12 cellular contexts compared by ENCODE assay signal in genomic region chr13:29991343-29991742, GRCh38.
DNase-seq lines count a peak whose midpoint lies in the region; ATAC-seq and TF ChIP-seq lines count a peak whose summit lies in the region.
"Had no signal": no experiment of that assay in that cellular context is flagged by ENCODE, and none has a peak within 500 bp of the region (broad histone marks: within the 10 kb centered on the region; RNA-seq: fewer than 3 reads in every experiment).

No MANE protein-coding gene starts in this region.

- TF ChIP-seq CTCF in AG04450 (IDR thresholded peaks at IDR 0.05; ENCODE audit: low read depth, low read length) (no peak), foreskin keratinocyte (conservative IDR thresholded peaks at IDR 0.05) (no peak)

- H3K9ac ChIP-seq in adipocyte (ENCODE audit: low read length), result no peak overlapping the region
- H3K9ac ChIP-seq: BLaER1 had no signal

- intact Hi-C loops in aorta (cut with DNase I), result no loop called here

- DNase-seq in AG04450 (ENCODE audit: low read depth, low spot score), result peak; percentile 48
- DNase-seq in HS-5 (ENCODE audit: low read depth), result peak; percentile 62
- peak; percentile 50 for DNase-seq in adipocyte (ENCODE audit: low read depth)
- DNase-seq in foreskin keratinocyte, result peak; percentile 91 to 92
- DNase-seq in stimulated activated effector memory CD8-positive, alpha-beta T cell treated with anti-CD3 and anti-CD28 coated beads, Interleukin-12 subunit alpha, Interleukin-12 subunit beta, amount 100 ng/mL, for 72 hours (ENCODE audit: low spot score in 2 of 2), result no peak
- DNase-seq in aorta, result no peak
- DNase-seq in DMS79 treated with DMSO at 0.1 percent for 48 hours (lab: John Stamatoyannopoulos, UW), result no peak
- DNase-seq: endodermal cell, NCI-H1694, transverse colon had no signal

- H3K9me3 Mint-ChIP-seq in stimulated activated effector memory CD8-positive, alpha-beta T cell treated with anti-CD3 and anti-CD28 coated beads, Interleukin-12 subunit alpha, Interleukin-12 subunit beta, amount 100 ng/mL, for 72 hours, result peaks cover 13% of the 10 kb centered on the region

- CTCF ChIA-PET in AG04450 (lab: Charles Lee), result no interaction called here

- H3K9me3 ChIP-seq in AG04450 (ENCODE audit: control insufficient read depth, insufficient read depth, low read length), result peaks cover 19% of the 10 kb centered on the region
- H3K9me3 ChIP-seq in adipocyte (ENCODE audit: control insufficient read depth, low read length), result peaks cover 25% of the 10 kb centered on the region
- H3K9me3 ChIP-seq in aorta (ENCODE audit: control insufficient read depth, low read length), result peaks cover 3% of the 10 kb centered on the region

- H3K4me3 Mint-ChIP-seq in stimulated activated effector memory CD8-positive, alpha-beta T cell treated with anti-CD3 and anti-CD28 coated beads, Interleukin-12 subunit alpha, Interleukin-12 subunit beta, amount 100 ng/mL, for 72 hours, result no peak overlapping the region
- H3K4me3 Mint-ChIP-seq: endodermal cell had no signal

- 61 to 68% methylated on average over 6 of the region's 6 CpGs for WGBS in aorta, 2 donors

- POLR2A ChIA-PET in AG04450 (lab: Yijun Ruan, JAX), result interaction anchor here (1.3 kb wide), 1 partner anchor 140 kb away, joined by 4 read pairs; the partner anchor contains the start of gene UBL3

- H3K4me1 Mint-ChIP-seq in stimulated activated effector memory CD8-positive, alpha-beta T cell treated with anti-CD3 and anti-CD28 coated beads, Interleukin-12 subunit alpha, Interleukin-12 subunit beta, amount 100 ng/mL, for 72 hours, result no peaks in the 10 kb centered on the region

- H3K4me3 ChIP-seq in AG04450 (ENCODE audit: low read depth, low read length), result no peak overlapping the region
- no peak overlapping the region for H3K4me3 ChIP-seq in adipocyte (ENCODE audit: low read length)
- H3K4me3 ChIP-seq in aorta (ENCODE audit: low read length in 2 of 2), result no peak overlapping the region
- H3K4me3 ChIP-seq: BLaER1, transverse colon had no signal

- H3K36me3 ChIP-seq in adipocyte (ENCODE audit: control insufficient read depth, insufficient read depth, low read length, severe bottlenecking) (no peaks in the 10 kb centered on the region), aorta (ENCODE audit: control insufficient read depth in 1 of 2, insufficient read depth in 2 of 2, low read length in 1 of 2) (no peaks in the 10 kb centered on the region)
- H3K36me3 ChIP-seq: BLaER1, transverse colon had no signal

- H3K36me3 Mint-ChIP-seq in stimulated activated effector memory CD8-positive, alpha-beta T cell treated with anti-CD3 and anti-CD28 coated beads, Interleukin-12 subunit alpha, Interleukin-12 subunit beta, amount 100 ng/mL, for 72 hours, result no peaks in the 10 kb centered on the region

- H3K27ac ChIP-seq in AG04450 (ENCODE audit: low read depth, low read length) (no peak overlapping the region), foreskin keratinocyte (no peak overlapping the region), aorta (ENCODE audit: low read depth in 1 of 2, low read length in 2 of 2) (no peak overlapping the region)
- H3K27ac ChIP-seq: transverse colon had no signal

- ATAC-seq in foreskin keratinocyte (peak; percentile 98), GM21528 (IDR thresholded peaks at IDR 0.05; ENCODE audit: low FRiP score, unreplicated experiment) (no peak), aorta (ENCODE audit: low FRiP score) (no peak)
- no peak for ATAC-seq in stimulated activated effector memory CD8-positive, alpha-beta T cell treated with anti-CD3 and anti-CD28 coated beads, Interleukin-12 subunit alpha, Interleukin-12 subunit beta, amount 100 ng/mL, for 72 hours

- H3K4me1 ChIP-seq in adipocyte (ENCODE audit: control insufficient read depth, insufficient read depth, low read length) (peaks cover 36% of the 10 kb centered on the region), foreskin keratinocyte (peaks cover 5% of the 10 kb centered on the region), aorta (ENCODE audit: control insufficient read depth in 1 of 2, insufficient read depth in 2 of 2, low read length in 2 of 2) (no peaks in the 10 kb centered on the region)
- H3K4me1 ChIP-seq: transverse colon had no signal

- no peak overlapping the region for H3K27ac Mint-ChIP-seq in stimulated activated effector memory CD8-positive, alpha-beta T cell treated with anti-CD3 and anti-CD28 coated beads, Interleukin-12 subunit alpha, Interleukin-12 subunit beta, amount 100 ng/mL, for 72 hours
- H3K27ac Mint-ChIP-seq: endodermal cell had no signal

- H3K27me3 ChIP-seq in AG04450 (ENCODE audit: control insufficient read depth, insufficient read depth, low read length), result no peaks in the 10 kb centered on the region
- H3K27me3 ChIP-seq in adipocyte (replicated peaks; ENCODE audit: control insufficient read depth, insufficient read depth, low read length), result no peaks in the 10 kb centered on the region
- no peaks in the 10 kb centered on the region for H3K27me3 ChIP-seq in foreskin keratinocyte
- no peaks in the 10 kb centered on the region for H3K27me3 ChIP-seq in aorta (ENCODE audit: control insufficient read depth in 1 of 2, insufficient read depth in 2 of 2, low read length in 1 of 2)
- H3K27me3 ChIP-seq: BLaER1, transverse colon had no signal

Comparison
In these comparisons a context has a peak if more than half of its experiments do, and no peak if none do; other contexts are left out.
1. DNase-seq: peak in AG04450 (single experiment), HS-5 (single experiment), adipocyte (single experiment) and foreskin keratinocyte (2 of 2); none in stimulated activated effector memory CD8-positive, alpha-beta T cell treated with anti-CD3 and anti-CD28 coated beads, Interleukin-12 subunit alpha, Interleukin-12 subunit beta, amount 100 ng/mL, for 72 hours (0 of 2), aorta (0 of 2) and DMS79 treated with DMSO at 0.1 percent for 48 hours (single experiment).